8 cellular contexts compared by ENCODE assay signal in the genomic region with DNA sequence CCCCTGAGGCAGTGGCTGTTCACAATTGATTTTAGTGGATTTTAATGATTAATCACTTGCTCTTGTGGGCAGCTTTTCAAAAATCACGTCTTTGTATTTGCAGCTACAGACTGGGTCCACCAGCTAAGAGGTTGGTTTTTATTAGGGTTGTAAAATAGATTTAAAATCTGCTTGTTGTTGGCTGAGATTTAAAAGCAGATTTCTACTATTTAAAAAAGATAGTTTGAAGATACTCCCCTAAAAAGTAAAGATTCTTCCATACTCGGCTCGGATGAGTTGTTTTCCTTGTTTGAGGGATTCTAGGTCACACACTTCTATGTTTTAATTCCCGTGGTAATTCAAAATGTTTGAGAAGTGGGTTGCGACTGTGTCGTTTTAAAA. TPM values are rescaled to one million over a fixed set of nuclear protein-coding genes. Genes with fewer than 3 reads are reported as not detected.
A peak's percentile ranks its signal among the peaks of the same experiment; 100 is the strongest.
DNase-seq lines count a peak whose midpoint lies in the region; ATAC-seq and TF ChIP-seq lines count a peak whose summit lies in the region.

No MANE protein-coding gene starts in this region.

- CTCF ChIA-PET in WTC11 (lab: Charles Lee), result interaction anchor here (0.5 to 1.6 kb wide), 5 partner anchors 16 to 157 kb away, joined by 3 to 4 read pairs (median 4); no protein-coding TSS in a partner anchor

- peak overlapping the region; percentile 93 for H3K27ac Mint-ChIP-seq in WTC11
- H3K27ac Mint-ChIP-seq in glutamatergic neuron (ENCODE audit: unreplicated experiment), result peak overlapping the region; percentile 88

- no peaks in the 10 kb centered on the region for H3K36me3 Mint-ChIP-seq in WTC11
- no peaks in the 10 kb centered on the region for H3K36me3 Mint-ChIP-seq in glutamatergic neuron (ENCODE audit: unreplicated experiment)

- H3K27ac ChIP-seq in skeletal muscle tissue (ENCODE audit: low read depth, low read length), result peak overlapping the region; percentile 100

- peaks cover 18% of the 10 kb centered on the region for H3K4me1 Mint-ChIP-seq in WTC11
- H3K4me1 Mint-ChIP-seq in glutamatergic neuron (ENCODE audit: low read depth, unreplicated experiment), result peaks cover 15% of the 10 kb centered on the region

- H3K9me3 Mint-ChIP-seq in WTC11 (no peaks in the 10 kb centered on the region), glutamatergic neuron (ENCODE audit: unreplicated experiment) (peaks cover 14% of the 10 kb centered on the region)

- H3K9ac ChIP-seq in skeletal muscle tissue (ENCODE audit: low read depth in 1 of 3, low read length in 3 of 3), result peak overlapping the region; percentile 97 to 100 (median 99)

- DNase-seq in H7, result no peak
- no peak for DNase-seq in WTC11 (ENCODE audit: low spot score)
- no peak for DNase-seq in glutamatergic neuron
- no peak for DNase-seq in NCI-H82 (lab: John Stamatoyannopoulos, UW)
- DNase-seq in amygdala (lab: John Stamatoyannopoulos, UW), result no peak
- no peak for DNase-seq in stimulated activated CD4-positive, alpha-beta T cell treated with anti-CD3 and anti-CD28 coated beads, Interleukin-4, amount 100 ng/mL, for 24 hours

- POLR2A ChIA-PET in WTC11 (lab: Charles Lee), result interaction anchor here (1.8 to 2.0 kb wide), 3 partner anchors 61 to 147 kb away, joined by 5 to 9 read pairs (median 9); a partner anchor contains a TSS

- TF ChIP-seq CTCF in WTC11 (IDR thresholded peaks at IDR 0.05), result no peak
- no peak for TF ChIP-seq CTCF in glutamatergic neuron (IDR thresholded peaks at IDR 0.05; ENCODE audit: partially characterized antibody, unreplicated experiment)

- peak overlapping the region; percentile 84 for H3K4me3 Mint-ChIP-seq in WTC11
- H3K4me3 Mint-ChIP-seq in glutamatergic neuron (ENCODE audit: unreplicated experiment), result peak overlapping the region; percentile 89

- H3K36me3 ChIP-seq in H7 (replicated peaks; ENCODE audit: control insufficient read depth, insufficient read depth, low read length) (no peaks in the 10 kb centered on the region; the same call in 1 of the 2 replicates), skeletal muscle tissue (ENCODE audit: control insufficient read depth in 3 of 3, insufficient read depth in 3 of 3, low read length in 3 of 3) (peaks cover 0 to 4% (median 0%) of the 10 kb centered on the region in 3 donors)

- H3K4me1 ChIP-seq in skeletal muscle tissue (ENCODE audit: control insufficient read depth in 3 of 3, insufficient read depth in 3 of 3, low read length in 3 of 3), result peaks cover 10 to 31% (median 27%) of the 10 kb centered on the region in 3 donors

- ATAC-seq in WTC11, result no peak
- no peak for ATAC-seq in GM19023 (IDR thresholded peaks at IDR 0.05; ENCODE audit: unreplicated experiment)

- H3K9me3 ChIP-seq in skeletal muscle tissue (ENCODE audit: control insufficient read depth in 3 of 3, low read length in 3 of 3), result no peaks in the 10 kb centered on the region

- no peaks in the 10 kb centered on the region for H3K27me3 ChIP-seq in H7 (ENCODE audit: control insufficient read depth, insufficient read depth, low read length)
- H3K27me3 ChIP-seq in skeletal muscle tissue (ENCODE audit: control insufficient read depth in 3 of 3, insufficient read depth in 3 of 3, low read length in 3 of 3), result no peaks in the 10 kb centered on the region

- H3K4me3 ChIP-seq in H7 (ENCODE audit: insufficient read depth, low read depth, low read length) (peak overlapping the region; percentile 94), skeletal muscle tissue (ENCODE audit: low read length in 3 of 3) (peak overlapping the region; percentile 86 to 94 (median 90))

- H3K27me3 Mint-ChIP-seq in WTC11 (ENCODE audit: low read depth) (no peaks in the 10 kb centered on the region; the same call in 1 of the 2 replicates), glutamatergic neuron (ENCODE audit: unreplicated experiment) (peaks cover 5% of the 10 kb centered on the region)

TF ChIP-seq in WTC11, 78 proteins besides CTCF, POLR2A, EP300 and RAD21 (continues in another document):
- TF ChIP-seq ZNF423 (CRISPR knock-in tag; IDR thresholded peaks at IDR 0.05), result no peak
- TF ChIP-seq, protein P1, sequence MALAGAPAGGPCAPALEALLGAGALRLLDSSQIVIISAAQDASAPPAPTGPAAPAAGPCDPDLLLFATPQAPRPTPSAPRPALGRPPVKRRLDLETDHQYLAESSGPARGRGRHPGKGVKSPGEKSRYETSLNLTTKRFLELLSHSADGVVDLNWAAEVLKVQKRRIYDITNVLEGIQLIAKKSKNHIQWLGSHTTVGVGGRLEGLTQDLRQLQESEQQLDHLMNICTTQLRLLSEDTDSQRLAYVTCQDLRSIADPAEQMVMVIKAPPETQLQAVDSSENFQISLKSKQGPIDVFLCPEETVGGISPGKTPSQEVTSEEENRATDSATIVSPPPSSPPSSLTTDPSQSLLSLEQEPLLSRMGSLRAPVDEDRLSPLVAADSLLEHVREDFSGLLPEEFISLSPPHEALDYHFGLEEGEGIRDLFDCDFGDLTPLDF (CRISPR knock-in tag; IDR thresholded peaks at IDR 0.05), result no peak
- TF ChIP-seq TEAD1 (CRISPR knock-in tag; IDR thresholded peaks at IDR 0.05), result no peak
- TF ChIP-seq, protein P2, sequence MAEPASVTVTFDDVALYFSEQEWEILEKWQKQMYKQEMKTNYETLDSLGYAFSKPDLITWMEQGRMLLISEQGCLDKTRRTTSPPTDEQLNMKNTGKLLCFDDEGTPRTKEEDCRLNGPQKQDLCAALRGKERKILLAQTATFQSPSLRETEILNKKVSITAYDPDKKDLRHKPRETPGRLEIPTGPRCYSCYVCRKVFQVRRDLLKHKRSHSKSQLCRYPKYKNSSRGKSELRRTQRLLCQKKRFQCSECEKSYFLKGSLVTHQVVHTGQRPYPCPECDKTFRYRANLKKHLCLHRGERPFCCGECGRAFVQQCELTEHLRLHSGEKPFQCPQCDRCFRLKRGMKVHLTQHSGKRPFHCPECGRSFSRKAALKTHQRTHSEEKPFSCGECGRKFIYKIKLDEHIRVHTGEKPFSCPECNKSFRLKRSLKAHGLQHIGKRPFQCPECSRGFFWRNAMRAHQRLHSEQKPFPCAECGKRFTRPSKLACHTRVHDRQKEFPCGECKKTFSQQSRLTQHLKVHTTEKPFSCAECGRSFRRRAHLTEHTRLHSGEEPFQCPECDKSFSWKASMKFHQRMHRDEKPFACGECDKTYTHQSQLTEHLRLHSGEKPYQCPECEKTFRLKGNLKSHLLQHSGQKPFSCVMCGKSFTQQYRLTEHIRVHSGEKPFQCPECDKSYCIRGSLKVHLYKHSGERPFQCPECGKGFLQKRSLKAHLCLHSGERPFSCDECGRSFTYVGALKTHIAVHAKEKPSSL (CRISPR knock-in tag; conservative IDR thresholded peaks at IDR 0.05), result no peak
- TF ChIP-seq, protein P3, sequence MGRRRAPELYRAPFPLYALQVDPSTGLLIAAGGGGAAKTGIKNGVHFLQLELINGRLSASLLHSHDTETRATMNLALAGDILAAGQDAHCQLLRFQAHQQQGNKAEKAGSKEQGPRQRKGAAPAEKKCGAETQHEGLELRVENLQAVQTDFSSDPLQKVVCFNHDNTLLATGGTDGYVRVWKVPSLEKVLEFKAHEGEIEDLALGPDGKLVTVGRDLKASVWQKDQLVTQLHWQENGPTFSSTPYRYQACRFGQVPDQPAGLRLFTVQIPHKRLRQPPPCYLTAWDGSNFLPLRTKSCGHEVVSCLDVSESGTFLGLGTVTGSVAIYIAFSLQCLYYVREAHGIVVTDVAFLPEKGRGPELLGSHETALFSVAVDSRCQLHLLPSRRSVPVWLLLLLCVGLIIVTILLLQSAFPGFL (CRISPR knock-in tag; IDR thresholded peaks at IDR 0.05; ENCODE audit: borderline replicate concordance), result no peak
- TF ChIP-seq FOXJ3 (CRISPR knock-in tag; IDR thresholded peaks at IDR 0.05; ENCODE audit: borderline replicate concordance), result no peak
- TF ChIP-seq, protein P4, sequence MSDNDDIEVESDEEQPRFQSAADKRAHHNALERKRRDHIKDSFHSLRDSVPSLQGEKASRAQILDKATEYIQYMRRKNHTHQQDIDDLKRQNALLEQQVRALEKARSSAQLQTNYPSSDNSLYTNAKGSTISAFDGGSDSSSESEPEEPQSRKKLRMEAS (CRISPR knock-in tag; IDR thresholded peaks at IDR 0.05), result no peak
- no peak for TF ChIP-seq SOX15 (CRISPR knock-in tag; IDR thresholded peaks at IDR 0.05)
- TF ChIP-seq, protein P5, sequence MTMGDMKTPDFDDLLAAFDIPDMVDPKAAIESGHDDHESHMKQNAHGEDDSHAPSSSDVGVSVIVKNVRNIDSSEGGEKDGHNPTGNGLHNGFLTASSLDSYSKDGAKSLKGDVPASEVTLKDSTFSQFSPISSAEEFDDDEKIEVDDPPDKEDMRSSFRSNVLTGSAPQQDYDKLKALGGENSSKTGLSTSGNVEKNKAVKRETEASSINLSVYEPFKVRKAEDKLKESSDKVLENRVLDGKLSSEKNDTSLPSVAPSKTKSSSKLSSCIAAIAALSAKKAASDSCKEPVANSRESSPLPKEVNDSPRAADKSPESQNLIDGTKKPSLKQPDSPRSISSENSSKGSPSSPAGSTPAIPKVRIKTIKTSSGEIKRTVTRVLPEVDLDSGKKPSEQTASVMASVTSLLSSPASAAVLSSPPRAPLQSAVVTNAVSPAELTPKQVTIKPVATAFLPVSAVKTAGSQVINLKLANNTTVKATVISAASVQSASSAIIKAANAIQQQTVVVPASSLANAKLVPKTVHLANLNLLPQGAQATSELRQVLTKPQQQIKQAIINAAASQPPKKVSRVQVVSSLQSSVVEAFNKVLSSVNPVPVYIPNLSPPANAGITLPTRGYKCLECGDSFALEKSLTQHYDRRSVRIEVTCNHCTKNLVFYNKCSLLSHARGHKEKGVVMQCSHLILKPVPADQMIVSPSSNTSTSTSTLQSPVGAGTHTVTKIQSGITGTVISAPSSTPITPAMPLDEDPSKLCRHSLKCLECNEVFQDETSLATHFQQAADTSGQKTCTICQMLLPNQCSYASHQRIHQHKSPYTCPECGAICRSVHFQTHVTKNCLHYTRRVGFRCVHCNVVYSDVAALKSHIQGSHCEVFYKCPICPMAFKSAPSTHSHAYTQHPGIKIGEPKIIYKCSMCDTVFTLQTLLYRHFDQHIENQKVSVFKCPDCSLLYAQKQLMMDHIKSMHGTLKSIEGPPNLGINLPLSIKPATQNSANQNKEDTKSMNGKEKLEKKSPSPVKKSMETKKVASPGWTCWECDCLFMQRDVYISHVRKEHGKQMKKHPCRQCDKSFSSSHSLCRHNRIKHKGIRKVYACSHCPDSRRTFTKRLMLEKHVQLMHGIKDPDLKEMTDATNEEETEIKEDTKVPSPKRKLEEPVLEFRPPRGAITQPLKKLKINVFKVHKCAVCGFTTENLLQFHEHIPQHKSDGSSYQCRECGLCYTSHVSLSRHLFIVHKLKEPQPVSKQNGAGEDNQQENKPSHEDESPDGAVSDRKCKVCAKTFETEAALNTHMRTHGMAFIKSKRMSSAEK (CRISPR knock-in tag; IDR thresholded peaks at IDR 0.05; ENCODE audit: borderline replicate concordance), result no peak
- TF ChIP-seq MYBL2 (CRISPR knock-in tag; IDR thresholded peaks at IDR 0.05), result no peak

RNA-seq across cellular contexts. Expression of a gene that starts 1.7 kb away (rescaled TPM):
- 27.9 and 48.7 TPM in 2 replicates for total RNA-seq in H7 (2014; rRNA removed; shearing (Covaris generic))
- total RNA-seq in WTC11 (2021) (33.1 to 35.3 TPM (median 33.9 TPM) in 3 replicates), glutamatergic neuron (ENCODE audit: unreplicated experiment) (152 TPM), skeletal muscle tissue (178 TPM)
